1 cellular context compared by ENCODE assay signal in genomic region chr5:9596256-9596655, GRCh38.
TF ChIP-seq lines count a peak whose summit lies in the region.

No MANE protein-coding gene starts in this region.

TF ChIP-seq in GM23338, 12 proteins besides CTCF, POLR2A, EP300 and RAD21 (continued from another document):
- TF ChIP-seq REST (IDR thresholded peaks at IDR 0.05; ENCODE audit: unreplicated experiment) = no peak
- TF ChIP-seq JUNB (IDR thresholded peaks at IDR 0.05; ENCODE audit: unreplicated experiment) = no peak
